Comparison of ENCODE assay signal across 17 cellular contexts in the genomic region with DNA sequence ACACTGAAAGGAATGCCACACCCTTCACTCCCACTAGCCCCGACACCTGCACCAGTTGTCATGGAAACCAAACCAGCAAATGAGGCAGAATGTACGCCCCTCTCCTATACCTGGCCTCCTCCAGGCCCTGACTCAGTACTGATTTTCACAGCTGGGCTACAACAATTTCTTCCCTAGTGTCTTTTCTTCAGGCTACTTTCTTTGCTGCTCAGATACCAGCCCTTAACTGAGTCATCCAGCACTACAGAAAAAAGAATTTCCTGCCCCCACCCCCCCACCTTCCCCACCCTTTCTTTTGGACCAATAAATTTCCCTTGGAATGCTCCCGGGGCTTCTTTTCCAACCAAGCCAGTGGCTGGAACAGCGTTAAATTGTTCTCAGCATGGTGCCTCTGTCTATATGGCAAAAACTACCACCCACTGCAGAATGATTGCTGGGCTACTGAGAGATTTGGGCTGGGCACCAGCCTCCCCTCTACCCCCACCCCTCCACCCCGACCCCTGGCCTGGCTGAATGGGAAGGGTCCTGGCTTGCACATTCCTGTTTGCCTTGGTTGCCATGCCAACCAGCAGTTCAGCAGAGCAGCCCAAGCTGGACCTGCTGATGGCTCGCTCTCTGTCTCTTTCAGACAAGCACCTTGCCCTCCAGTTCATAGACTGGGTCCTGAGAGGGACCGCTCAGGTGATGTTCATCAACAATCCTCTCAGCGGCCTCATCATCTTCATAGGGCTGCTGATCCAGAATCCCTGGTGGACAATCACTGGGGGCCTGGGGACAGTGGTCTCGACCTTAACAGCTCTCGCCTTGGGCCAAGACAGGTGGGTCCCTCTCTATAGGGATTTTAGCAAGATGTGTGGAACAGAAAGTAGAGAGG. TPM values are rescaled to one million over a fixed set of nuclear protein-coding genes. Genes with fewer than 3 reads are reported as not detected.
A peak's percentile ranks its signal among the peaks of the same experiment; 100 is the strongest.
DNase-seq lines count a peak whose midpoint lies in the region; ATAC-seq and TF ChIP-seq lines count a peak whose summit lies in the region.
"Had no signal": no experiment of that assay in that cellular context is flagged by ENCODE, and none has a peak within 500 bp of the region (broad histone marks: within the 10 kb centered on the region; RNA-seq: fewer than 3 reads in every experiment).

No MANE protein-coding gene starts in this region.

- no peak for ATAC-seq in natural killer cell treated with Interleukin-12 subunit alpha and Interleukin-12 subunit beta and Interleukin-15 and Interleukin-18, amount 100 ng/mL, for 72 hours
- ATAC-seq in natural killer cell = no peak
- ATAC-seq in HG02759 (IDR thresholded peaks at IDR 0.05; ENCODE audit: unreplicated experiment) = no peak
- no peak for ATAC-seq in HG02973 (IDR thresholded peaks at IDR 0.05; ENCODE audit: unreplicated experiment)
- no peak for ATAC-seq in HG03442 (IDR thresholded peaks at IDR 0.05; ENCODE audit: unreplicated experiment)
- ATAC-seq: stimulated activated effector memory CD8-positive, alpha-beta T cell treated with anti-CD3 and anti-CD28 coated beads, Interleukin-12 subunit alpha, Interleukin-12 subunit beta, amount 100 ng/mL, for 72 hours had no signal

- TF ChIP-seq CTCF in natural killer cell (IDR thresholded peaks at IDR 0.05) (no peak), astrocyte of the cerebellum (IDR thresholded peaks at IDR 0.05; ENCODE audit: low read depth, low read length, missing control alignments) (no peak)

- H3K36me3 Mint-ChIP-seq in natural killer cell treated with Interleukin-12 subunit alpha and Interleukin-12 subunit beta and Interleukin-15 and Interleukin-18, amount 100 ng/mL, for 72 hours = no peaks in the 10 kb centered on the region
- no peaks in the 10 kb centered on the region for H3K36me3 Mint-ChIP-seq in natural killer cell
- H3K36me3 Mint-ChIP-seq: stimulated activated effector memory CD8-positive, alpha-beta T cell treated with anti-CD3 and anti-CD28 coated beads, Interleukin-12 subunit alpha, Interleukin-12 subunit beta, amount 100 ng/mL, for 72 hours had no signal

- H3K4me3 ChIP-seq in astrocyte of the cerebellum (ENCODE audit: low read depth, low read length) = no peak overlapping the region
- H3K4me3 ChIP-seq: BLaER1 treated with 17β-estradiol and CSF1 and Interleukin-3, amounts not matched to agents 10 nM and 100 nM; left ventricle myocardium inferior had no signal

- intact Hi-C loops in natural killer cell (cut with micrococcal nuclease) = no loop called here

- peak; percentile 22 for DNase-seq in natural killer cell treated with Interleukin-12 subunit alpha and Interleukin-12 subunit beta and Interleukin-15 and Interleukin-18, amount 100 ng/mL, for 72 hours (ENCODE audit: low spot score)
- no peak for DNase-seq in natural killer cell
- peak; percentile 52 for DNase-seq in astrocyte of the cerebellum (ENCODE audit: low read depth)
- peak; percentile 92 for DNase-seq in islet precursor cell
- DNase-seq in stimulated activated CD4-positive, alpha-beta T cell treated with anti-CD3 and anti-CD28 coated beads, Interleukin-15, amount 100 ng/mL, for 24 hours = no peak
- DNase-seq: activated T-cell treated with anti-CD3 and anti-CD28 coated beads, Interleukin-2, amount 50 U/mL, for 1 hour; GOT3; left ventricle myocardium inferior; NCI-H2171 had no signal

- in situ Hi-C loops in astrocyte of the cerebellum (cut with HindIII; ENCODE audit: low sequenced_read_pairs) = no loop called here

- H3K4me1 Mint-ChIP-seq in natural killer cell treated with Interleukin-12 subunit alpha and Interleukin-12 subunit beta and Interleukin-15 and Interleukin-18, amount 100 ng/mL, for 72 hours (ENCODE audit: low read depth in 2 of 2) = peaks cover 0 to 7% of the 10 kb centered on the region in 2 donors
- H3K4me1 Mint-ChIP-seq in natural killer cell = no peaks in the 10 kb centered on the region
- H3K4me1 Mint-ChIP-seq: stimulated activated effector memory CD8-positive, alpha-beta T cell treated with anti-CD3 and anti-CD28 coated beads, Interleukin-12 subunit alpha, Interleukin-12 subunit beta, amount 100 ng/mL, for 72 hours had no signal

- H3K27me3 Mint-ChIP-seq in natural killer cell treated with Interleukin-12 subunit alpha and Interleukin-12 subunit beta and Interleukin-15 and Interleukin-18, amount 100 ng/mL, for 72 hours = peaks cover 19 to 23% of the 10 kb centered on the region in 2 donors
- peaks cover 21 to 23% of the 10 kb centered on the region in 2 donors for H3K27me3 Mint-ChIP-seq in natural killer cell (ENCODE audit: low read depth in 2 of 2)

- no peak overlapping the region for H3K4me3 Mint-ChIP-seq in natural killer cell treated with Interleukin-12 subunit alpha and Interleukin-12 subunit beta and Interleukin-15 and Interleukin-18, amount 100 ng/mL, for 72 hours
- H3K4me3 Mint-ChIP-seq in natural killer cell = no peak overlapping the region
- H3K4me3 Mint-ChIP-seq: dendritic cell treated with granulocyte-macrophage colony-stimulating factor and Interleukin-4, amounts not matched to agents 40 ng/mL and 50 ng/mL, for 4 days; stimulated activated effector memory CD8-positive, alpha-beta T cell treated with anti-CD3 and anti-CD28 coated beads, Interleukin-12 subunit alpha, Interleukin-12 subunit beta, amount 100 ng/mL, for 72 hours; T-helper 1 cell treated with Interleukin-12 subunit alpha and Interleukin-12 subunit beta and Interleukin-4 antibody, amounts not matched to agents 30 μg/mL and 1 μg/mL, for 36 hours had no signal

- no peak overlapping the region for H3K27ac Mint-ChIP-seq in natural killer cell treated with Interleukin-12 subunit alpha and Interleukin-12 subunit beta and Interleukin-15 and Interleukin-18, amount 100 ng/mL, for 72 hours
- H3K27ac Mint-ChIP-seq in natural killer cell = no peak overlapping the region
- H3K27ac Mint-ChIP-seq: dendritic cell treated with granulocyte-macrophage colony-stimulating factor and Interleukin-4, amounts not matched to agents 40 ng/mL and 50 ng/mL, for 4 days; stimulated activated effector memory CD8-positive, alpha-beta T cell treated with anti-CD3 and anti-CD28 coated beads, Interleukin-12 subunit alpha, Interleukin-12 subunit beta, amount 100 ng/mL, for 72 hours; T-helper 1 cell treated with Interleukin-12 subunit alpha and Interleukin-12 subunit beta and Interleukin-4 antibody, amounts not matched to agents 30 μg/mL and 1 μg/mL, for 36 hours had no signal

- no peaks in the 10 kb centered on the region for H3K9me3 Mint-ChIP-seq in natural killer cell treated with Interleukin-12 subunit alpha and Interleukin-12 subunit beta and Interleukin-15 and Interleukin-18, amount 100 ng/mL, for 72 hours
- H3K9me3 Mint-ChIP-seq in natural killer cell = no peaks in the 10 kb centered on the region
- H3K9me3 Mint-ChIP-seq: dendritic cell treated with granulocyte-macrophage colony-stimulating factor and Interleukin-4, amounts not matched to agents 40 ng/mL and 50 ng/mL, for 4 days; stimulated activated effector memory CD8-positive, alpha-beta T cell treated with anti-CD3 and anti-CD28 coated beads, Interleukin-12 subunit alpha, Interleukin-12 subunit beta, amount 100 ng/mL, for 72 hours; T-helper 1 cell treated with Interleukin-12 subunit alpha and Interleukin-12 subunit beta and Interleukin-4 antibody, amounts not matched to agents 30 μg/mL and 1 μg/mL, for 36 hours had no signal

RNA-seq across cellular contexts. Expression of a gene that starts 11.3 kb away (rescaled TPM):
- total RNA-seq in natural killer cell treated with Interleukin-12 subunit alpha and Interleukin-12 subunit beta and Interleukin-15 and Interleukin-18, amount 100 ng/mL, for 72 hours = under 1 TPM; 0.21 to 0.36 TPM
- total RNA-seq in natural killer cell = under 1 TPM in 1 of 3 donors, not detected in 2; 0.10 TPM
- total RNA-seq: skeletal muscle tissue had no signal

Comparison
In these comparisons a context has a peak if more than half of its experiments do, and no peak if none do; other contexts are left out.
1. DNase-seq: peak in natural killer cell treated with Interleukin-12 subunit alpha and Interleukin-12 subunit beta and Interleukin-15 and Interleukin-18, amount 100 ng/mL, for 72 hours (single experiment), astrocyte of the cerebellum (single experiment) and islet precursor cell (single experiment); none in natural killer cell (single experiment) and stimulated activated CD4-positive, alpha-beta T cell treated with anti-CD3 and anti-CD28 coated beads, Interleukin-15, amount 100 ng/mL, for 24 hours (single experiment).